In the genomic region with DNA sequence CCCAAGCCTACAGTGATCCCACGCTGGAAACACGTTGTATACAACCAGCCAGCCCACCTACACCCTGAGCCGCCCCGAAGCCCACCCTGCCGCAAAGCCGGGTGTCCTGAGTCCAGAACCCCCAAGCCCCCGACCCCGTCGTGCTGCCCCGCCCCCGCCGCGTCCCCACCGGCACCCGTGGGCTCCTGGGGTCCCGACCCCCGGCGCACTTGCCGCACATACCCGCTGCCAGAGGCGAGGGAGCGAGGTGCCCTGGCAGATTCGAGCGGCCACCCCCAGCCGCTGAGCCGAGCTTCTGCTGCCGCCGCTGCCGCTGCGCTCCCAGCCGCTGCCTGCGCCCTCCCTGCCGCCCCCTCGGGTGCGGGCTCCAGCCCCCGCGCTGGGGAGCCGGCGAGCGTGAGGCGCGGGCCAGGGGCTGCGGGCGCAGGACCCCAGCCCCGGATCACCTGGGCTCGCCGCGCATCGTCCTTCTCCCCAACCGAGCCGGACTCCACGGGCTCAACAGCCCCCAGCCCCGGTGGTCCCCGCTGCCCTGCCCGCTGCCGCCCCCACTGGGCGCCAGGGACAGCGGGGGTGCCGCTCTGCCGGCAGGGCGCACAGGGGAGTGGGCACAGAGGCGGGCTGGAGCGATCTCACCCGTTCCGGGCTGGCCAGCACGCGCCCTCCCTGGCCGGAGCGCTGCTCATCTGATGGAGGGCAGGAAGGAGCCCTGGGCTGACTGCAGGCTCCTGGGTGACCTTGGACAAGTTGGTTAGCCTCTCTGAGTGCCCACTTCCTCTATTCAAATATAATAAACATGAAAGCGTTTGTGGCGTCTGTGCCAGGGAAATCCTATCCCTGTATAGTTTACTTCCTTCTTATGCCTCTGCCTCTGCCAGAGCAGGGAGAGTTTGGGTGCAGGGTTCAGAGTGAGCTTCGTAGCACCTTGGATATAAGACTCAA, we compare ENCODE assay signal across 12 cellular contexts. TPM values are rescaled to one million over a fixed set of nuclear protein-coding genes. Genes with fewer than 3 reads are reported as not detected.
DNase-seq lines count a peak whose midpoint lies in the region; ATAC-seq and TF ChIP-seq lines count a peak whose summit lies in the region.
"Had no signal": no experiment of that assay in that cellular context is flagged by ENCODE, and none has a peak within 500 bp of the region (broad histone marks: within the 10 kb centered on the region; RNA-seq: fewer than 3 reads in every experiment).

A gene with protein sequence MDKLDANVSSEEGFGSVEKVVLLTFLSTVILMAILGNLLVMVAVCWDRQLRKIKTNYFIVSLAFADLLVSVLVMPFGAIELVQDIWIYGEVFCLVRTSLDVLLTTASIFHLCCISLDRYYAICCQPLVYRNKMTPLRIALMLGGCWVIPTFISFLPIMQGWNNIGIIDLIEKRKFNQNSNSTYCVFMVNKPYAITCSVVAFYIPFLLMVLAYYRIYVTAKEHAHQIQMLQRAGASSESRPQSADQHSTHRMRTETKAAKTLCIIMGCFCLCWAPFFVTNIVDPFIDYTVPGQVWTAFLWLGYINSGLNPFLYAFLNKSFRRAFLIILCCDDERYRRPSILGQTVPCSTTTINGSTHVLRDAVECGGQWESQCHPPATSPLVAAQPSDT (minus strand): TSS at position 688 of the 942 bp plus-strand sequence. CDS start 17,513 bp downstream, outside the sequence.

- H3K36me3 ChIP-seq in muscle layer of duodenum (ENCODE audit: control insufficient read depth in 1 of 2, insufficient read depth in 2 of 2, low read length in 2 of 2) (no peaks in the 10 kb centered on the region), SJCRH30 (no peaks in the 10 kb centered on the region)

- H3K27me3 ChIP-seq in foreskin keratinocyte (peaks cover 94% of the 10 kb centered on the region), muscle layer of duodenum (ENCODE audit: low read depth, low read length) (peaks cover 16% of the 10 kb centered on the region), SJCRH30 (no peaks in the 10 kb centered on the region)

- H3K9me3 ChIP-seq in muscle layer of duodenum (ENCODE audit: control insufficient read depth in 1 of 2, low read length in 2 of 2) (no peaks in the 10 kb centered on the region), SJCRH30 (replicated peaks) (no peaks in the 10 kb centered on the region)

- intact Hi-C loops in Calu3 (cut with micrococcal nuclease; ENCODE audit: unreplicated experiment), result no loop called here

- H3K9me3 Mint-ChIP-seq in Calu3 (ENCODE audit: low read depth, unreplicated experiment), result no peaks in the 10 kb centered on the region
- H3K9me3 Mint-ChIP-seq: CD8-positive, alpha-beta T cell had no signal

- H3K4me3 ChIP-seq in muscle layer of duodenum (ENCODE audit: low read depth in 1 of 2, low read length in 2 of 2) (peak within 1 kb of the TSS; percentile 41 to 49), SJCRH30 (no peak within 1 kb of the TSS)

- CTCF ChIA-PET in Calu3 (lab: Charles Lee), result no interaction called here

- no peak within 1 kb of the TSS for H3K27ac Mint-ChIP-seq in Calu3 (ENCODE audit: unreplicated experiment)
- H3K27ac Mint-ChIP-seq: CD8-positive, alpha-beta T cell had no signal

- DNase-seq in Calu3 (peak; percentile 6), NCI-H1092 treated with DMSO at 0.1 percent for 48 hours (lab: John Stamatoyannopoulos, UW) (peak; percentile 16), foreskin keratinocyte (no peak), 8988T (no peak), SJCRH30 (no peak), NCI-H187 (lab: John Stamatoyannopoulos, UW) (no peak)
- no peak for DNase-seq in stimulated activated naive CD4-positive, alpha-beta T cell (lab: John Stamatoyannopoulos, UW)
- DNase-seq: CD8-positive, alpha-beta T cell; foreskin fibroblast; NCI-H1048 had no signal

- H3K36me3 Mint-ChIP-seq in Calu3 (ENCODE audit: insufficient read depth, unreplicated experiment), result no peaks in the 10 kb centered on the region
- H3K36me3 Mint-ChIP-seq: CD8-positive, alpha-beta T cell had no signal

- no peak for TF ChIP-seq CTCF in Calu3 (IDR thresholded peaks at IDR 0.05; ENCODE audit: unreplicated experiment)
- no peak for TF ChIP-seq CTCF in foreskin keratinocyte (conservative IDR thresholded peaks at IDR 0.05)

- H3K27me3 Mint-ChIP-seq in Calu3 (ENCODE audit: unreplicated experiment), result peaks cover 86% of the 10 kb centered on the region

- H3K4me3 Mint-ChIP-seq in Calu3 (ENCODE audit: low read depth, unreplicated experiment), result no peak within 1 kb of the TSS
- H3K4me3 Mint-ChIP-seq: CD8-positive, alpha-beta T cell had no signal

- H3K27ac ChIP-seq in foreskin keratinocyte (no peak within 1 kb of the TSS), muscle layer of duodenum (ENCODE audit: low read length) (no peak within 1 kb of the TSS), SJCRH30 (no peak within 1 kb of the TSS)

- ATAC-seq in foreskin keratinocyte, result peak; percentile 23
- ATAC-seq: CD8-positive, alpha-beta T cell had no signal

- H3K4me1 ChIP-seq in foreskin keratinocyte (no peaks in the 10 kb centered on the region), muscle layer of duodenum (ENCODE audit: control insufficient read depth in 1 of 2, insufficient read depth in 2 of 2, low read length in 2 of 2) (peaks cover 0 to 8% of the 10 kb centered on the region in 2 donors), SJCRH30 (no peaks in the 10 kb centered on the region)

- H3K4me1 Mint-ChIP-seq in Calu3 (ENCODE audit: low read depth, unreplicated experiment), result peaks cover 8% of the 10 kb centered on the region

- no TSS peak for BruUV-seq in Calu3 (replicated peaks; lab: Mats Ljungman, UMichigan)

RNA-seq across cellular contexts. Expression of the gene that starts here (rescaled TPM):
- total RNA-seq in Calu3 (2022) (not detected in 2 replicates), foreskin keratinocyte (not detected in 2 replicates)
- not detected in 2 replicates for polyA plus RNA-seq in foreskin keratinocyte
- 0.06 TPM in 1 of 2 replicates, not detected in the other for total RNA-seq in SJCRH30 (2014; rRNA removed; shearing (Covaris generic))
- total RNA-seq: CD8-positive, alpha-beta T cell; osteocyte had no signal

Comparison
In these comparisons a context has a peak if more than half of its experiments do, and no peak if none do; other contexts are left out.
1. Peak in DNase-seq in Calu3; RNA of the gene not detected or under 1 TPM.
2. Peak in ATAC-seq in foreskin keratinocyte; RNA of the gene not detected or under 1 TPM.